In genomic region chr12:15208871-15209656, GRCh38 we compare ENCODE assay signal across 18 cellular contexts. TPM values are rescaled to one million over a fixed set of nuclear protein-coding genes. Genes with fewer than 3 reads are reported as not detected.
DNase-seq lines count a peak whose midpoint lies in the region; ATAC-seq, FAIRE-seq and TF ChIP-seq lines count a peak whose summit lies in the region.
"Had no signal": no experiment of that assay in that cellular context is flagged by ENCODE, and none has a peak within 500 bp of the region (broad histone marks: within the 10 kb centered on the region; RNA-seq: fewer than 3 reads in every experiment).

No MANE protein-coding gene starts in this region.

- DNase-seq in HT1080 (ENCODE audit: low read depth) (peak; percentile 7), coronary artery (ENCODE audit: low spot score) (no peak), left lung (no peak), NCI-H2029 (lab: John Stamatoyannopoulos, UW) (no peak), RCC 7860 (ENCODE audit: low spot score) (no peak)
- DNase-seq: BE2C; NCI-H146; NCI-H69; stimulated activated CD4-positive, alpha-beta T cell treated with anti-CD3 and anti-CD28 coated beads, Interleukin-12 subunit alpha, Interleukin-12 subunit beta, amount 100 ng/mL, for 4 hours had no signal

- H3K27me3 ChIP-seq in left lung (no peaks in the 10 kb centered on the region), stomach smooth muscle (ENCODE audit: control insufficient read depth in 1 of 2, insufficient read depth in 2 of 2, low read length in 2 of 2) (no peaks in the 10 kb centered on the region)
- H3K27me3 ChIP-seq: BE2C, neural progenitor cell had no signal

- no peak overlapping the region for H3K9ac ChIP-seq in stomach smooth muscle (ENCODE audit: low read length in 2 of 2)
- H3K9ac ChIP-seq: neural progenitor cell had no signal

- H3K9me3 ChIP-seq in left lung: no peaks in the 10 kb centered on the region
- no peaks in the 10 kb centered on the region for H3K9me3 ChIP-seq in stomach smooth muscle (ENCODE audit: control insufficient read depth in 2 of 2, low read length in 2 of 2)
- H3K9me3 ChIP-seq: BE2C had no signal

- TF ChIP-seq CTCF in coronary artery (IDR thresholded peaks at IDR 0.05) (no peak), left lung (IDR thresholded peaks at IDR 0.05) (no peak)

- no peak overlapping the region for H3K4me3 ChIP-seq in coronary artery
- no peak overlapping the region for H3K4me3 ChIP-seq in left lung
- peak overlapping the region in 1 of 2 donors; percentile 36 for H3K4me3 ChIP-seq in stomach smooth muscle (ENCODE audit: low read length in 2 of 2)
- H3K4me3 ChIP-seq: GM12878, neural progenitor cell had no signal

- H3K36me3 ChIP-seq in left lung (no peaks in the 10 kb centered on the region), stomach smooth muscle (ENCODE audit: control insufficient read depth in 2 of 2, insufficient read depth in 2 of 2, low read length in 2 of 2) (no peaks in the 10 kb centered on the region)
- H3K36me3 ChIP-seq: neural progenitor cell had no signal

- peak; percentile 32 for ATAC-seq in left lung
- no peak for ATAC-seq in GM18520 (IDR thresholded peaks at IDR 0.05; ENCODE audit: unreplicated experiment)
- no peak for ATAC-seq in HG02623 (IDR thresholded peaks at IDR 0.05; ENCODE audit: unreplicated experiment)
- ATAC-seq: GM12878 had no signal

- H3K27ac ChIP-seq in coronary artery (peak overlapping the region; percentile 43 to 84), left lung (peak overlapping the region; percentile 40 to 65), stomach smooth muscle (ENCODE audit: low read length) (peak overlapping the region; percentile 18)
- H3K27ac ChIP-seq: neural progenitor cell, VCaP had no signal

- H3K4me1 ChIP-seq in left lung (no peaks in the 10 kb centered on the region), stomach smooth muscle (ENCODE audit: control insufficient read depth, insufficient read depth, low read length) (peaks cover 34% of the 10 kb centered on the region)
- H3K4me1 ChIP-seq: neural progenitor cell had no signal

- intact Hi-C loops in left lung (cut with DNase I): no loop called here

- FAIRE-seq in RCC 7860 (lab: Jason Lieb, UNC): no peak
- FAIRE-seq: frontal cortex, GM12878, urothelium cell line had no signal

RNA-seq across cellular contexts. Expression of gene RERG, which starts 12.2 kb away (rescaled TPM):
- total RNA-seq in HT1080 (2014; rRNA removed; shearing (Covaris generic)): not detected in 2 replicates
- 0.12 and 0.36 TPM in 2 replicates for polyA plus RNA-seq in HT1080 (2015; cell fraction: cytosol; rRNA removed)
- 0.61 TPM in 1 of 2 replicates, not detected in the other for polyA plus RNA-seq in HT1080 (2015; cell fraction: nucleus; rRNA removed)
- 10 to 100 TPM; 11.5 to 12.4 TPM for total RNA-seq in left lung
- total RNA-seq: dermis microvascular lymphatic vessel endothelial cell had no signal

Comparison
In these comparisons a context has a peak if more than half of its experiments do, and no peak if none do; other contexts are left out.
1. RNA of gene RERG, which starts 12.2 kb away (total RNA-seq): 11.5 to 12.4 TPM in left lung; not detected in HT1080; every median in the first group is over 10 times any median in the second.
2. Peak in every context shown above with its lines, with median percentiles within 50 percentile points of each other: H3K27ac ChIP-seq.